ENCODE assay signal across 20 cellular contexts in genomic region chr5:100722657-100723056, GRCh38.
DNase-seq lines count a peak whose midpoint lies in the region; ATAC-seq and TF ChIP-seq lines count a peak whose summit lies in the region.
"Had no signal": no experiment of that assay in that cellular context is flagged by ENCODE, and none has a peak within 500 bp of the region (broad histone marks: within the 10 kb centered on the region; RNA-seq: fewer than 3 reads in every experiment).

No MANE protein-coding gene starts in this region.

- no peaks in the 10 kb centered on the region for H3F3A ChIP-seq in GM23338 (replicated peaks; ENCODE audit: low read depth)

- H3K79me1 ChIP-seq in mesendoderm (ENCODE audit: low read length) (no peaks in the 10 kb centered on the region), trophoblast cell (ENCODE audit: low read length) (no peaks in the 10 kb centered on the region)

- H3K27ac ChIP-seq in GM23338 (ENCODE audit: low read depth) (no peak overlapping the region), HUES48 (ENCODE audit: low read depth, low read length) (peak overlapping the region; percentile 63), OCI-LY7 (ENCODE audit: low read depth, low read length, poor library complexity, severe bottlenecking) (no peak overlapping the region), mesendoderm (ENCODE audit: low read depth, low read length) (no peak overlapping the region), trophoblast cell (ENCODE audit: low read depth, low read length) (no peak overlapping the region)
- H3K27ac ChIP-seq: HL-60 had no signal

- no peak overlapping the region for H4K91ac ChIP-seq in trophoblast cell (ENCODE audit: low read depth, low read length)

- H3K23ac ChIP-seq in mesendoderm (ENCODE audit: low read length) (no peak overlapping the region), trophoblast cell (ENCODE audit: low read length) (no peak overlapping the region)

- H3K4ac ChIP-seq in mesendoderm (ENCODE audit: low read depth, low read length) (no peak overlapping the region), trophoblast cell (ENCODE audit: low read depth, low read length) (no peak overlapping the region)

- H3K27ac Mint-ChIP-seq in GM23338, result no peak overlapping the region
- H3K27ac Mint-ChIP-seq: CD4-positive, CD25-positive, alpha-beta regulatory T cell; CD8-positive, alpha-beta memory T cell had no signal

- H2AK5ac ChIP-seq in mesendoderm (ENCODE audit: low read length), result no peak overlapping the region
- no peak overlapping the region for H2AK5ac ChIP-seq in trophoblast cell (ENCODE audit: low read length)

- no peak overlapping the region for H2BK15ac ChIP-seq in mesendoderm (replicated peaks; ENCODE audit: low read depth)

- H3K36me3 Mint-ChIP-seq in GM23338 (ENCODE audit: low read depth), result no peaks in the 10 kb centered on the region
- H3K36me3 Mint-ChIP-seq: CD4-positive, CD25-positive, alpha-beta regulatory T cell; CD8-positive, alpha-beta memory T cell had no signal

- CTCF ChIA-PET in OCI-LY7 (lab: Charles Lee; ENCODE audit: unreplicated experiment), result interaction anchor here (1.0 kb wide), 1 partner anchor 12 kb away, joined by 3 read pairs; no protein-coding TSS in a partner anchor

- no peak overlapping the region for H2BK5ac ChIP-seq in mesendoderm (ENCODE audit: low read length)
- H2BK5ac ChIP-seq in trophoblast cell (ENCODE audit: low read depth, low read length, poor library complexity), result no peak overlapping the region

- H3K9me3 Mint-ChIP-seq in GM23338, result no peaks in the 10 kb centered on the region
- H3K9me3 Mint-ChIP-seq: CD4-positive, CD25-positive, alpha-beta regulatory T cell; CD8-positive, alpha-beta memory T cell; H9 had no signal

- H3K9me2 ChIP-seq in GM23338 (ENCODE audit: insufficient read depth), result no peaks in the 10 kb centered on the region
- no peaks in the 10 kb centered on the region for H3K9me2 ChIP-seq in OCI-LY7 (ENCODE audit: insufficient read depth, low read length)

- H2AFZ ChIP-seq in GM23338 (no peak overlapping the region), OCI-LY7 (ENCODE audit: low read length) (peak overlapping the region; percentile 1; the same call in 1 of the 2 replicates), trophoblast cell (ENCODE audit: insufficient read depth, low read length, poor library complexity) (no peak overlapping the region)

- no peak overlapping the region for H4K5ac ChIP-seq in mesendoderm (ENCODE audit: low read length)

- H3K9ac ChIP-seq in HUES48 (ENCODE audit: low read depth, low read length) (no peak overlapping the region), mesendoderm (ENCODE audit: low read length) (no peak overlapping the region), trophoblast cell (ENCODE audit: low read length) (no peak overlapping the region)

- H4K20me1 ChIP-seq in GM23338 (replicated peaks; ENCODE audit: insufficient read depth) (no peaks in the 10 kb centered on the region), OCI-LY7 (ENCODE audit: insufficient read depth, low read length) (no peaks in the 10 kb centered on the region)

- H3K4me2 ChIP-seq in GM23338, result peak overlapping the region; percentile 11; the same call in 1 of the 2 replicates
- no peak overlapping the region for H3K4me2 ChIP-seq in OCI-LY7 (ENCODE audit: low read length)
- H3K4me2 ChIP-seq in mesendoderm (ENCODE audit: low read length), result no peak overlapping the region
- no peak overlapping the region for H3K4me2 ChIP-seq in trophoblast cell (ENCODE audit: low read length)

- H3K9me3 ChIP-seq in HUES48 (ENCODE audit: control insufficient read depth, insufficient read depth, low read length), result no peaks in the 10 kb centered on the region
- no peaks in the 10 kb centered on the region for H3K9me3 ChIP-seq in OCI-LY7 (ENCODE audit: low read length)
- H3K9me3 ChIP-seq in trophoblast cell (ENCODE audit: insufficient read depth, low read depth, low read length), result no peaks in the 10 kb centered on the region
- H3K9me3 ChIP-seq in HAP-1, result no peaks in the 10 kb centered on the region
- H3K9me3 ChIP-seq: BE2C had no signal

- TF ChIP-seq CTCF in GM23338 (conservative IDR thresholded peaks at IDR 0.05; ENCODE audit: low read depth in 2 of 2), result no peak
- no peak for TF ChIP-seq CTCF in OCI-LY7 (conservative IDR thresholded peaks at IDR 0.05; ENCODE audit: low read length)

- no peaks in the 10 kb centered on the region for H3K27me3 Mint-ChIP-seq in GM23338 (ENCODE audit: insufficient read depth, low read depth, poor library complexity)
- H3K27me3 Mint-ChIP-seq: CD4-positive, CD25-positive, alpha-beta regulatory T cell; CD8-positive, alpha-beta memory T cell had no signal

- H3K18ac ChIP-seq in mesendoderm (ENCODE audit: low read length) (no peak overlapping the region), trophoblast cell (ENCODE audit: low read length) (no peak overlapping the region)

- BruUV-seq in OCI-LY7 (replicated peaks; lab: Mats Ljungman, UMichigan), result no TSS peak

- H2BK120ac ChIP-seq in mesendoderm (ENCODE audit: low read depth, low read length) (no peak overlapping the region), trophoblast cell (ENCODE audit: insufficient read depth, low read length, poor library complexity) (no peak overlapping the region)

- no peak overlapping the region for H4K8ac ChIP-seq in mesendoderm (ENCODE audit: low read depth, low read length)
- H4K8ac ChIP-seq in trophoblast cell (ENCODE audit: low read depth, low read length), result no peak overlapping the region

- H3K36me3 ChIP-seq in GM23338 (ENCODE audit: insufficient read depth), result no peaks in the 10 kb centered on the region
- H3K36me3 ChIP-seq in HUES48 (ENCODE audit: control insufficient read depth, insufficient read depth, low read length), result no peaks in the 10 kb centered on the region
- H3K36me3 ChIP-seq in OCI-LY7 (ENCODE audit: insufficient read depth, low read length), result no peaks in the 10 kb centered on the region
- H3K36me3 ChIP-seq in mesendoderm (ENCODE audit: control insufficient read depth, insufficient read depth, low read length), result no peaks in the 10 kb centered on the region
- H3K36me3 ChIP-seq in trophoblast cell (ENCODE audit: control insufficient read depth in 1 of 2, insufficient read depth in 2 of 2, low read length in 2 of 2), result no peaks in the 10 kb centered on the region
- H3K36me3 ChIP-seq in HAP-1 (replicated peaks), result no peaks in the 10 kb centered on the region
- H3K36me3 ChIP-seq: BE2C had no signal

- no peak overlapping the region for H4K12ac ChIP-seq in trophoblast cell (ENCODE audit: low read depth, low read length)

- DNase-seq in GM23338 (ENCODE audit: low spot score) (peak; percentile 5), OCI-LY7 (ENCODE audit: low spot score) (no peak), mesendoderm (peak; percentile 61), trophoblast cell (no peak), HAP-1 (ENCODE audit: low spot score in 2 of 2) (no peak)
- DNase-seq: ACHN; BE2C; C1 segment of cervical spinal cord; CD4-positive, CD25-positive, alpha-beta regulatory T cell; CD8-positive, alpha-beta memory T cell; DMS 273 treated with DMSO at 0.1 percent for 48 hours; DMS53; DND-41; EL; H9; IMR-90 had no signal

- H3K4me1 ChIP-seq in GM23338 (ENCODE audit: insufficient read depth) (peaks cover 18% of the 10 kb centered on the region; the same call in 1 of the 2 replicates), HUES48 (ENCODE audit: control insufficient read depth, insufficient read depth, low read length) (peaks cover 18% of the 10 kb centered on the region; the same call in 1 of the 2 replicates), OCI-LY7 (ENCODE audit: insufficient read depth, low read length, poor library complexity, severe bottlenecking) (no peaks in the 10 kb centered on the region), mesendoderm (ENCODE audit: control insufficient read depth, low read depth, low read length) (no peaks in the 10 kb centered on the region), trophoblast cell (ENCODE audit: control insufficient read depth in 1 of 2, insufficient read depth in 2 of 2, low read length in 2 of 2) (no peaks in the 10 kb centered on the region), HAP-1 (no peaks in the 10 kb centered on the region)
- H3K4me1 ChIP-seq: BE2C had no signal

- in situ Hi-C loops in HAP-1 (cut with MboI; ENCODE audit: low sequenced_read_pairs), result no loop called here

- ATAC-seq in GM23338 (peak; percentile 38; the same call in 1 of the 3 replicates), HG03565 (IDR thresholded peaks at IDR 0.05; ENCODE audit: unreplicated experiment) (no peak)

- POLR2A ChIA-PET in OCI-LY7 (lab: Charles Lee), result no interaction called here

- H3K4me3 ChIP-seq in GM23338, result no peak overlapping the region
- no peak overlapping the region for H3K4me3 ChIP-seq in HUES48 (ENCODE audit: low read depth, low read length)
- H3K4me3 ChIP-seq in OCI-LY7 (ENCODE audit: low read depth, low read length, poor library complexity, severe bottlenecking), result no peak overlapping the region
- H3K4me3 ChIP-seq in mesendoderm (ENCODE audit: low read length), result no peak overlapping the region
- no peak overlapping the region for H3K4me3 ChIP-seq in trophoblast cell (ENCODE audit: low read depth, low read length)
- no peak overlapping the region for H3K4me3 ChIP-seq in HAP-1
- H3K4me3 ChIP-seq: GM12878 had no signal

- no peak overlapping the region for H2BK12ac ChIP-seq in trophoblast cell (ENCODE audit: low read length)

- intact Hi-C loops in OCI-LY7 (cut with micrococcal nuclease; ENCODE audit: unreplicated experiment), result no loop called here

- H3K79me2 ChIP-seq in GM23338 (replicated peaks; ENCODE audit: insufficient read depth), result no peaks in the 10 kb centered on the region
- H3K79me2 ChIP-seq in OCI-LY7 (ENCODE audit: insufficient read depth, low read depth, low read length), result no peaks in the 10 kb centered on the region
- no peaks in the 10 kb centered on the region for H3K79me2 ChIP-seq in mesendoderm (ENCODE audit: control insufficient read depth, insufficient read depth, low read length)
- no peaks in the 10 kb centered on the region for H3K79me2 ChIP-seq in trophoblast cell (ENCODE audit: control insufficient read depth, insufficient read depth, low read length, poor library complexity)

- H3K27me3 ChIP-seq in GM23338 (ENCODE audit: insufficient read depth), result no peaks in the 10 kb centered on the region
- H3K27me3 ChIP-seq in HUES48 (ENCODE audit: control insufficient read depth, insufficient read depth, low read length), result no peaks in the 10 kb centered on the region
- no peaks in the 10 kb centered on the region for H3K27me3 ChIP-seq in mesendoderm (ENCODE audit: insufficient read depth, low read length, poor library complexity)
- H3K27me3 ChIP-seq in trophoblast cell (ENCODE audit: insufficient read depth, low read length), result no peaks in the 10 kb centered on the region
- no peaks in the 10 kb centered on the region; the same call in 1 of the 2 replicates for H3K27me3 ChIP-seq in HAP-1 (ENCODE audit: low read depth)
- H3K27me3 ChIP-seq: BE2C had no signal

- peaks cover 17% of the 10 kb centered on the region for H3K4me1 Mint-ChIP-seq in GM23338
- H3K4me1 Mint-ChIP-seq: CD4-positive, CD25-positive, alpha-beta regulatory T cell had no signal

- H3K14ac ChIP-seq in trophoblast cell (ENCODE audit: low read length), result no peak overlapping the region

- H3K56ac ChIP-seq in mesendoderm (ENCODE audit: low read length), result no peak overlapping the region

- H3K4me3 Mint-ChIP-seq in GM23338, result no peak overlapping the region
- H3K4me3 Mint-ChIP-seq: CD4-positive, CD25-positive, alpha-beta regulatory T cell; CD8-positive, alpha-beta memory T cell; H9 had no signal

TF ChIP-seq in GM23338, 12 proteins besides CTCF, POLR2A, EP300 and RAD21 (continues in another document):
- 0 out of 2 replicates have a peak, but pooled peaks have one; percentile 7 for TF ChIP-seq NANOG (IDR thresholded peaks at IDR 0.05; ENCODE audit: borderline replicate concordance)

Comparison
In these comparisons a context has a peak if more than half of its experiments do, and no peak if none do; other contexts are left out.
1. DNase-seq: peak in GM23338 (single experiment) and mesendoderm (single experiment); none in OCI-LY7 (single experiment), trophoblast cell (0 of 2) and HAP-1 (0 of 2).